In the genomic region with DNA sequence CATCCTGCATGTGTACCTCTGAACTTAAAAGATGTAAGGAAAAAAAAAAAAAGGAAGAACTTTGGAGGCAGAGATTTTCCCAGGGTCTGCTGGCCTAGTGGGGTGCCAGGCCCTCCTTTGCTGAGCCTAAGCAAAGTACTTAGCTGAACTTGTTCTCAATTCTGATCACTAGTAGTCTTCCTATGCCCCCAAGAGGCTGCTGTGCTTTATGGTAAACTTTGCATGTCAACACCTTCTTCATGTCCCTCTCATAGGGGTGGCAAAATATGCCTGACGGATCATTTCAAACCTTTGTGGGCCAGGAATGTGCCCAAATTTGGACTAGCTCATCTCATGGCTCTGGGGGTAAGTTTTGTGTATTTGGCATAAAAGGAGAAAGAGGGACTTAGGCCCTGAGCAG, we compare ENCODE assay signal across 1 cellular context.
TF ChIP-seq lines count a peak whose summit lies in the region.

No MANE protein-coding gene starts in this region.

TF ChIP-seq in HEK293, 187 proteins besides CTCF, POLR2A, EP300 and RAD21 (continued from another document):
- TF ChIP-seq, protein P1, sequence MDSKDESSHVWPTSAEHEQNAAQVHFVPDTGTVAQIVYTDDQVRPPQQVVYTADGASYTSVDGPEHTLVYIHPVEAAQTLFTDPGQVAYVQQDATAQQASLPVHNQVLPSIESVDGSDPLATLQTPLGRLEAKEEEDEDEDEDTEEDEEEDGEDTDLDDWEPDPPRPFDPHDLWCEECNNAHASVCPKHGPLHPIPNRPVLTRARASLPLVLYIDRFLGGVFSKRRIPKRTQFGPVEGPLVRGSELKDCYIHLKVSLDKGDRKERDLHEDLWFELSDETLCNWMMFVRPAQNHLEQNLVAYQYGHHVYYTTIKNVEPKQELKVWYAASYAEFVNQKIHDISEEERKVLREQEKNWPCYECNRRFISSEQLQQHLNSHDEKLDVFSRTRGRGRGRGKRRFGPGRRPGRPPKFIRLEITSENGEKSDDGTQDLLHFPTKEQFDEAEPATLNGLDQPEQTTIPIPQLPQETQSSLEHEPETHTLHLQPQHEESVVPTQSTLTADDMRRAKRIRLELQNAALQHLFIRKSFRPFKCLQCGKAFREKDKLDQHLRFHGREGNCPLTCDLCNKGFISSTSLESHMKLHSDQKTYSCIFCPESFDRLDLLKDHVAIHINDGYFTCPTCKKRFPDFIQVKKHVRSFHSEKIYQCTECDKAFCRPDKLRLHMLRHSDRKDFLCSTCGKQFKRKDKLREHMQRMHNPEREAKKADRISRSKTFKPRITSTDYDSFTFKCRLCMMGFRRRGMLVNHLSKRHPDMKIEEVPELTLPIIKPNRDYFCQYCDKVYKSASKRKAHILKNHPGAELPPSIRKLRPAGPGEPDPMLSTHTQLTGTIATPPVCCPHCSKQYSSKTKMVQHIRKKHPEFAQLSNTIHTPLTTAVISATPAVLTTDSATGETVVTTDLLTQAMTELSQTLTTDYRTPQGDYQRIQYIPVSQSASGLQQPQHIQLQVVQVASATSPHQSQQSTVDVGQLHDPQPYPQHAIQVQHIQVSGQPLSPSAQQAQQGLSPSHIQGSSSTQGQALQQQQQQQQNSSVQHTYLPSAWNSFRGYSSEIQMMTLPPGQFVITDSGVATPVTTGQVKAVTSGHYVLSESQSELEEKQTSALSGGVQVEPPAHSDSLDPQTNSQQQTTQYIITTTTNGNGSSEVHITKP (tag by site-specific recombination; IDR thresholded peaks at IDR 0.05): peak; percentile 28; the same call in 1 of the 2 replicates
- TF ChIP-seq ZNF394 (tag by site-specific recombination; IDR thresholded peaks at IDR 0.05; ENCODE audit: borderline replicate concordance): no peak
TF ChIP-seq in HEK293: peak in this region for 2.
